Comparison of ENCODE assay signal across 22 cellular contexts in genomic region chr22:48565901-48566501, GRCh38.
DNase-seq lines count a peak whose midpoint lies in the region; ATAC-seq, FAIRE-seq and TF ChIP-seq lines count a peak whose summit lies in the region.
"Had no signal": no experiment of that assay in that cellular context is flagged by ENCODE, and none has a peak within 500 bp of the region (broad histone marks: within the 10 kb centered on the region; RNA-seq: fewer than 3 reads in every experiment).

No MANE protein-coding gene starts in this region.

- no peak overlapping the region for H2AFZ ChIP-seq in Loucy (ENCODE audit: low read length)

- H3K4me1 ChIP-seq in right atrium auricular region (no peaks in the 10 kb centered on the region), HEK293 (ENCODE audit: control insufficient read depth, insufficient read depth, low read length) (no peaks in the 10 kb centered on the region), Loucy (ENCODE audit: insufficient read depth, low read length, poor library complexity, severe bottlenecking) (peaks cover 21% of the 10 kb centered on the region)
- H3K4me1 ChIP-seq: A549, Caco-2 had no signal

- TF ChIP-seq POLR2A in GM18505 (IDR thresholded peaks at IDR 0.05; ENCODE audit: borderline replicate concordance, extremely low read depth, insufficient read depth, insufficient read length) = no peak

- CTCF ChIA-PET in HEK293 (lab: Yijun Ruan, JAX) = no interaction called here

- H3K4me3 ChIP-seq in right atrium auricular region (no peak overlapping the region), HEK293 (ENCODE audit: low read depth, low read length) (no peak overlapping the region), Loucy (ENCODE audit: low read length, poor library complexity, severe bottlenecking) (peak overlapping the region; percentile 73)
- H3K4me3 ChIP-seq: A549; BLaER1 treated with 17β-estradiol and CSF1 and Interleukin-3, amounts not matched to agents 10 nM and 100 nM; GM12878 had no signal

- ATAC-seq in Right ventricle myocardium inferior (no peak), GM18505 (IDR thresholded peaks at IDR 0.05; ENCODE audit: unreplicated experiment) (no peak)
- ATAC-seq: A549; CD8-positive, alpha-beta T cell; GM12878 had no signal

- H3K4me2 ChIP-seq in Loucy (ENCODE audit: low read depth, low read length, poor library complexity, severe bottlenecking) = peak overlapping the region; percentile 88
- H3K4me2 ChIP-seq: A549 had no signal

- TF ChIP-seq CTCF in right atrium auricular region (IDR thresholded peaks at IDR 0.05) = no peak
- no peak for TF ChIP-seq CTCF in HEK293 (tag by site-specific recombination; IDR thresholded peaks at IDR 0.05)
- TF ChIP-seq CTCF in Loucy (conservative IDR thresholded peaks at IDR 0.05; ENCODE audit: low read length) = no peak

- peaks cover 0 to 13% of the 10 kb centered on the region in 2 donors for H3K9me3 ChIP-seq in right atrium auricular region
- no peaks in the 10 kb centered on the region for H3K9me3 ChIP-seq in HEK293 (ENCODE audit: control insufficient read depth, insufficient read depth, low read depth, low read length)
- peaks cover 14% of the 10 kb centered on the region; the same call in 1 of the 2 replicates for H3K9me3 ChIP-seq in Loucy (ENCODE audit: insufficient read depth, low read depth, low read length)
- H3K9me3 ChIP-seq: A549 had no signal

- FAIRE-seq in urothelium cell line (lab: Jason Lieb, UNC) = peak; percentile 98
- FAIRE-seq: A549, D721Med, GM12878, GM12892, GM19239 had no signal

- H3F3A ChIP-seq in Loucy (ENCODE audit: low read depth) = no peaks in the 10 kb centered on the region

- H3K36me3 ChIP-seq in right atrium auricular region (no peaks in the 10 kb centered on the region), HEK293 (ENCODE audit: control insufficient read depth in 2 of 2, insufficient read depth in 1 of 2, low read length in 2 of 2) (no peaks in the 10 kb centered on the region), Loucy (ENCODE audit: insufficient read depth, low read length) (no peaks in the 10 kb centered on the region)
- H3K36me3 ChIP-seq: BLaER1 treated with 17β-estradiol and CSF1 and Interleukin-3, amounts not matched to agents 10 nM and 100 nM had no signal

- H3K27me3 ChIP-seq in right atrium auricular region (no peaks in the 10 kb centered on the region), Loucy (ENCODE audit: insufficient read depth, low read length, poor library complexity, severe bottlenecking) (no peaks in the 10 kb centered on the region)

- no peaks in the 10 kb centered on the region for H3K9me2 ChIP-seq in Loucy (replicated peaks; ENCODE audit: low read depth, low read length)

- H3K79me2 ChIP-seq in Loucy (ENCODE audit: insufficient read depth, low read length) = no peaks in the 10 kb centered on the region

- POLR2A ChIA-PET in HEK293 (lab: Yijun Ruan, JAX) = no interaction called here

- H3K27ac ChIP-seq in right atrium auricular region (no peak overlapping the region), HEK293 (ENCODE audit: extremely low read depth, low read depth, low read length) (no peak overlapping the region)
- H3K27ac ChIP-seq: 22Rv1; A549; BLaER1 treated with 17β-estradiol and CSF1 and Interleukin-3, amounts not matched to agents 10 nM and 100 nM; C4-2B had no signal

- no peaks in the 10 kb centered on the region for H4K20me1 ChIP-seq in Loucy (ENCODE audit: insufficient read depth, low read length, poor library complexity, severe bottlenecking)

- intact Hi-C loops in Right ventricle myocardium inferior (cut with DNase I) = no loop called here

- H3K9ac ChIP-seq in Loucy (ENCODE audit: low read depth, low read length, poor library complexity, severe bottlenecking) = peak overlapping the region; percentile 82
- H3K9ac ChIP-seq: BLaER1 treated with 17β-estradiol and CSF1 and Interleukin-3, amounts not matched to agents 10 nM and 100 nM had no signal

- DNase-seq in Right ventricle myocardium inferior (ENCODE audit: missing footprints) (peak; percentile 7), right atrium auricular region (ENCODE audit: low spot score) (no peak), urothelium cell line (ENCODE audit: low spot score) (no peak), DMS53 (lab: John Stamatoyannopoulos, UW) (no peak)
- DNase-seq: AML-193; Caco-2; Calu3; CD4-positive, alpha-beta T cell; CD8-positive, alpha-beta T cell; DND-41; GDM1 had no signal

TF ChIP-seq in HEK293, 187 proteins besides CTCF, POLR2A, EP300 and RAD21:
- peak; percentile 94 for TF ChIP-seq ZBTB17 (tag by site-specific recombination; IDR thresholded peaks at IDR 0.05)
- no peak for TF ChIP-seq ZNF501 (tag by site-specific recombination; IDR thresholded peaks at IDR 0.05)
- peak; percentile 31; the same call in 1 of the 2 replicates for TF ChIP-seq ZNF785 (tag by site-specific recombination; IDR thresholded peaks at IDR 0.05)
- peak; percentile 90 for TF ChIP-seq ZNF366 (tag by site-specific recombination; conservative IDR thresholded peaks at IDR 0.05)
TF ChIP-seq in HEK293: peak in this region for 3.
